1 cellular context compared by ENCODE assay signal in the genomic region with DNA sequence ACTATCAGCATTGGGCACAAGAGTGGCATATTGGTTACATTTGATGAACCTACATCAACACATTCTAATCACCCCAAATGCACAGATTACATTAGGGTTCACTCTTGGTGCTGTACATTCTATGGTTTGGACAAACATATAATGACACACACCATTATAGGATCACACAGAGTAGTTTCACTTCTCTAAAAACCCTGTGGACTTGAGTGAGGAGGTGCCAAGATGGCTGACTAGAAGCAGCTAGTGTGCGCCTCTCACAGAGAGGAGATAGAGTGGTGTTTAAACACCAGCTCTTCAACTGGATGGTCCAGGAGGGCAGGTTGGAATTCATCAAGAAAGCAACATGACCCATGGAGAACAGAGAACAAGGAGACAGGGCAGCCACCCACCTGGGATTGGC.
TF ChIP-seq lines count a peak whose summit lies in the region.

No MANE protein-coding gene starts in this region.

TF ChIP-seq in GM12878, 131 proteins besides CTCF, POLR2A, EP300 and RAD21 (continued from another document):
- no peak for TF ChIP-seq ZNF592 (IDR thresholded peaks at IDR 0.05)
- no peak for TF ChIP-seq TAF1 (IDR thresholded peaks at IDR 0.05; ENCODE audit: borderline replicate concordance, low read depth, low read length)
- TF ChIP-seq YBX1 (IDR thresholded peaks at IDR 0.05): no peak
- no peak for TF ChIP-seq FOS (IDR thresholded peaks at IDR 0.05; ENCODE audit: borderline replicate concordance, extremely low read depth, insufficient read length)
- TF ChIP-seq YY1 (IDR thresholded peaks at IDR 0.05; ENCODE audit: low read depth, low read length): peak; percentile 76; the same call in 1 of the 2 replicates
- TF ChIP-seq, protein P1, sequence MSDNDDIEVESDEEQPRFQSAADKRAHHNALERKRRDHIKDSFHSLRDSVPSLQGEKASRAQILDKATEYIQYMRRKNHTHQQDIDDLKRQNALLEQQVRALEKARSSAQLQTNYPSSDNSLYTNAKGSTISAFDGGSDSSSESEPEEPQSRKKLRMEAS (IDR thresholded peaks at IDR 0.05; ENCODE audit: low read depth, low read length): no peak
- TF ChIP-seq TCF3 (IDR thresholded peaks at IDR 0.05; ENCODE audit: borderline replicate concordance, insufficient read depth, low read depth, low read length): no peak
- TF ChIP-seq, protein P2, sequence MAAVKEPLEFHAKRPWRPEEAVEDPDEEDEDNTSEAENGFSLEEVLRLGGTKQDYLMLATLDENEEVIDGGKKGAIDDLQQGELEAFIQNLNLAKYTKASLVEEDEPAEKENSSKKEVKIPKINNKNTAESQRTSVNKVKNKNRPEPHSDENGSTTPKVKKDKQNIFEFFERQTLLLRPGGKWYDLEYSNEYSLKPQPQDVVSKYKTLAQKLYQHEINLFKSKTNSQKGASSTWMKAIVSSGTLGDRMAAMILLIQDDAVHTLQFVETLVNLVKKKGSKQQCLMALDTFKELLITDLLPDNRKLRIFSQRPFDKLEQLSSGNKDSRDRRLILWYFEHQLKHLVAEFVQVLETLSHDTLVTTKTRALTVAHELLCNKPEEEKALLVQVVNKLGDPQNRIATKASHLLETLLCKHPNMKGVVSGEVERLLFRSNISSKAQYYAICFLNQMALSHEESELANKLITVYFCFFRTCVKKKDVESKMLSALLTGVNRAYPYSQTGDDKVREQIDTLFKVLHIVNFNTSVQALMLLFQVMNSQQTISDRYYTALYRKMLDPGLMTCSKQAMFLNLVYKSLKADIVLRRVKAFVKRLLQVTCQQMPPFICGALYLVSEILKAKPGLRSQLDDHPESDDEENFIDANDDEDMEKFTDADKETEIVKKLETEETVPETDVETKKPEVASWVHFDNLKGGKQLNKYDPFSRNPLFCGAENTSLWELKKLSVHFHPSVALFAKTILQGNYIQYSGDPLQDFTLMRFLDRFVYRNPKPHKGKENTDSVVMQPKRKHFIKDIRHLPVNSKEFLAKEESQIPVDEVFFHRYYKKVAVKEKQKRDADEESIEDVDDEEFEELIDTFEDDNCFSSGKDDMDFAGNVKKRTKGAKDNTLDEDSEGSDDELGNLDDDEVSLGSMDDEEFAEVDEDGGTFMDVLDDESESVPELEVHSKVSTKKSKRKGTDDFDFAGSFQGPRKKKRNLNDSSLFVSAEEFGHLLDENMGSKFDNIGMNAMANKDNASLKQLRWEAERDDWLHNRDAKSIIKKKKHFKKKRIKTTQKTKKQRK (IDR thresholded peaks at IDR 0.05; ENCODE audit: low read depth, low read length): no peak
- no peak for TF ChIP-seq ZNF217 (IDR thresholded peaks at IDR 0.05)
- TF ChIP-seq EZH2 (IDR thresholded peaks at IDR 0.05; ENCODE audit: borderline replicate concordance, control insufficient read depth, low read depth, low read length): no peak
TF ChIP-seq in GM12878: peak in this region for 4.
